10 cellular contexts compared by ENCODE assay signal in genomic region chr16:75567911-75568310, GRCh38. TPM values are rescaled to one million over a fixed set of nuclear protein-coding genes. Genes with fewer than 3 reads are reported as not detected.
DNase-seq lines count a peak whose midpoint lies in the region; ATAC-seq and TF ChIP-seq lines count a peak whose summit lies in the region.
"Had no signal": no experiment of that assay in that cellular context is flagged by ENCODE, and none has a peak within 500 bp of the region (broad histone marks: within the 10 kb centered on the region; RNA-seq: fewer than 3 reads in every experiment).

No MANE protein-coding gene starts in this region.

- peaks cover 28% of the 10 kb centered on the region for H3K4me1 Mint-ChIP-seq in activated CD4-positive, alpha-beta T cell treated with anti-CD3 and anti-CD28 coated beads, Interleukin-2, amount 10 ng/mL, durations not matched to agents 24 days and 14 days
- H3K4me1 Mint-ChIP-seq in chondrocyte (ENCODE audit: low read depth), result peaks cover 23% of the 10 kb centered on the region

- H2AFZ ChIP-seq in Karpas-422 (ENCODE audit: low read length), result no peak overlapping the region

- H3K4me1 ChIP-seq in Karpas-422 (ENCODE audit: low read length), result peaks cover 58% of the 10 kb centered on the region
- peaks cover 53 to 60% of the 10 kb centered on the region in 2 experiments for H3K4me1 ChIP-seq in neutrophil (ENCODE audit: control insufficient read depth in 1 of 2, insufficient read depth in 1 of 2, low read depth in 1 of 2, low read length in 1 of 2)

- H3K4me2 ChIP-seq in Karpas-422 (ENCODE audit: low read depth, low read length, poor library complexity, severe bottlenecking), result peak overlapping the region; percentile 98

- intact Hi-C loops in activated CD4-positive, alpha-beta T cell treated with anti-CD3 and anti-CD28 coated beads, Interleukin-2, amount 10 ng/mL, durations not matched to agents 24 days and 14 days (cut with micrococcal nuclease), result no loop called here

- H3K9ac ChIP-seq in Karpas-422 (ENCODE audit: low read length), result peak overlapping the region; percentile 94

- no peak for ATAC-seq in HG02970 (IDR thresholded peaks at IDR 0.05; ENCODE audit: low FRiP score, unreplicated experiment)

- peak overlapping the region; percentile 90 for H3K4me3 Mint-ChIP-seq in activated CD4-positive, alpha-beta T cell treated with anti-CD3 and anti-CD28 coated beads, Interleukin-2, amount 10 ng/mL, durations not matched to agents 24 days and 14 days
- peak overlapping the region; percentile 99 for H3K4me3 Mint-ChIP-seq in chondrocyte (ENCODE audit: unreplicated experiment)

- peaks cover 14% of the 10 kb centered on the region for H4K20me1 ChIP-seq in Karpas-422 (ENCODE audit: insufficient read depth, low read depth, low read length)

- peaks cover 9% of the 10 kb centered on the region for H3K27me3 Mint-ChIP-seq in activated CD4-positive, alpha-beta T cell treated with anti-CD3 and anti-CD28 coated beads, Interleukin-2, amount 10 ng/mL, durations not matched to agents 24 days and 14 days
- peaks cover 6% of the 10 kb centered on the region for H3K27me3 Mint-ChIP-seq in chondrocyte (ENCODE audit: low read depth)

- H3K9me2 ChIP-seq in Karpas-422 (replicated peaks; ENCODE audit: insufficient read depth, low read length), result no peaks in the 10 kb centered on the region

- no peak overlapping the region for H3K27ac Mint-ChIP-seq in activated CD4-positive, alpha-beta T cell treated with anti-CD3 and anti-CD28 coated beads, Interleukin-2, amount 10 ng/mL, durations not matched to agents 24 days and 14 days
- no peak overlapping the region for H3K27ac Mint-ChIP-seq in chondrocyte (ENCODE audit: unreplicated experiment)

- no peaks in the 10 kb centered on the region for H3K9me3 ChIP-seq in Karpas-422 (ENCODE audit: low read length)
- H3K9me3 ChIP-seq in neutrophil, result no peaks in the 10 kb centered on the region

- H3K36me3 ChIP-seq in Karpas-422 (ENCODE audit: insufficient read depth, low read length), result peaks cover 35% of the 10 kb centered on the region
- peaks cover 57% of the 10 kb centered on the region for H3K36me3 ChIP-seq in neutrophil

- peaks cover 29% of the 10 kb centered on the region for H3K36me3 Mint-ChIP-seq in activated CD4-positive, alpha-beta T cell treated with anti-CD3 and anti-CD28 coated beads, Interleukin-2, amount 10 ng/mL, durations not matched to agents 24 days and 14 days (ENCODE audit: low read depth)
- peaks cover 5% of the 10 kb centered on the region for H3K36me3 Mint-ChIP-seq in chondrocyte (ENCODE audit: low read depth)

- no peak overlapping the region for H3K27ac ChIP-seq in Karpas-422 (ENCODE audit: low read length)
- H3K27ac ChIP-seq in neutrophil, result peak overlapping the region; percentile 85
- H3K27ac ChIP-seq: RWPE1 had no signal

- H3K9me3 Mint-ChIP-seq in activated CD4-positive, alpha-beta T cell treated with anti-CD3 and anti-CD28 coated beads, Interleukin-2, amount 10 ng/mL, durations not matched to agents 24 days and 14 days, result no peaks in the 10 kb centered on the region
- no peaks in the 10 kb centered on the region for H3K9me3 Mint-ChIP-seq in chondrocyte (ENCODE audit: low read depth)

- H3K4me3 ChIP-seq in Karpas-422 (ENCODE audit: low read length) (0 out of 2 replicates have a peak overlapping the region, but pooled peaks have one; percentile 80), neutrophil (ENCODE audit: low read depth in 1 of 2, low read length in 1 of 2) (no peak overlapping the region)

- H3K27me3 ChIP-seq in Karpas-422 (ENCODE audit: low read length) (no peaks in the 10 kb centered on the region), neutrophil (peaks cover 16% of the 10 kb centered on the region)

- H3K79me2 ChIP-seq in Karpas-422 (ENCODE audit: low read length), result peaks cover 46% of the 10 kb centered on the region

- TF ChIP-seq CTCF in chondrocyte (IDR thresholded peaks at IDR 0.05) (no peak), neutrophil (IDR thresholded peaks at IDR 0.05) (no peak)

- no peak for DNase-seq in activated CD4-positive, alpha-beta T cell treated with anti-CD3 and anti-CD28 coated beads, Interleukin-2, amount 10 ng/mL, durations not matched to agents 24 days and 14 days
- no peak for DNase-seq in activated CD4-positive, alpha-beta T cell treated with anti-CD3 and anti-CD28 coated beads for 48 hours
- DNase-seq in Karpas-422, result no peak
- DNase-seq in chondrocyte (ENCODE audit: low spot score), result no peak
- DNase-seq in DMS114 treated with DMSO at 0.1 percent for 48 hours (lab: John Stamatoyannopoulos, UW; ENCODE audit: unreplicated experiment), result no peak
- no peak for DNase-seq in C1 segment of cervical spinal cord (lab: John Stamatoyannopoulos, UW)
- DNase-seq: NCI-H526 treated with DMSO at 0.1 percent for 48 hours had no signal

RNA-seq across cellular contexts. Expression of gene GABARAPL2, which starts 1.7 kb away (rescaled TPM):
- 69.9 and 70.4 TPM in 2 replicates for total RNA-seq in activated CD4-positive, alpha-beta T cell treated with anti-CD3 and anti-CD28 coated beads, Interleukin-2, amount 10 ng/mL, durations not matched to agents 24 days and 14 days
- 48.8 and 88.3 TPM in 2 replicates for total RNA-seq in Karpas-422 (2014; rRNA removed; shearing (Covaris generic); ENCODE audit: low replicate concordance)
- 58.6 to 99.0 TPM (median 64.5 TPM) in 3 replicates for total RNA-seq in chondrocyte

RNA-seq across cellular contexts. Expression of gene TMEM231, which starts 11.9 kb away (rescaled TPM):
- total RNA-seq in activated CD4-positive, alpha-beta T cell treated with anti-CD3 and anti-CD28 coated beads, Interleukin-2, amount 10 ng/mL, durations not matched to agents 24 days and 14 days, result 4.0 and 4.4 TPM in 2 replicates
- 15.7 and 31.2 TPM in 2 replicates for total RNA-seq in Karpas-422 (2014; rRNA removed; shearing (Covaris generic); ENCODE audit: low replicate concordance)
- 7.1 to 12.4 TPM (median 7.4 TPM) in 3 replicates for total RNA-seq in chondrocyte

RNA-seq across cellular contexts. Expression of gene CHST5, which starts 32.0 kb away (rescaled TPM):
- total RNA-seq in activated CD4-positive, alpha-beta T cell treated with anti-CD3 and anti-CD28 coated beads, Interleukin-2, amount 10 ng/mL, durations not matched to agents 24 days and 14 days, result 0.09 TPM in 1 of 2 replicates, not detected in the other
- total RNA-seq in Karpas-422 (2014; rRNA removed; shearing (Covaris generic); ENCODE audit: low replicate concordance), result 0.76 and 0.97 TPM in 2 replicates
- 0.07 to 0.17 TPM (median 0.10 TPM) in 3 replicates for total RNA-seq in chondrocyte

RNA-seq across cellular contexts. Expression of gene ADAT1, which starts 55.2 kb away (rescaled TPM):
- 58.6 and 64.4 TPM in 2 replicates for total RNA-seq in activated CD4-positive, alpha-beta T cell treated with anti-CD3 and anti-CD28 coated beads, Interleukin-2, amount 10 ng/mL, durations not matched to agents 24 days and 14 days
- 58.4 and 97.3 TPM in 2 replicates for total RNA-seq in Karpas-422 (2014; rRNA removed; shearing (Covaris generic); ENCODE audit: low replicate concordance)
- total RNA-seq in chondrocyte, result 47.1 to 72.5 TPM (median 49.3 TPM) in 3 replicates
